In genomic region chrX:134171661-134172587, GRCh38 we compare ENCODE assay signal across 8 cellular contexts.
DNase-seq lines count a peak whose midpoint lies in the region; ATAC-seq, FAIRE-seq and TF ChIP-seq lines count a peak whose summit lies in the region.

No MANE protein-coding gene starts in this region.

- H3K9me3 Mint-ChIP-seq in activated CD4-positive, alpha-beta memory T cell treated with anti-CD3 and anti-CD28 coated beads, Interleukin-2, amount 10 ng/mL, durations not matched to agents 7 days and 5 days: no peaks in the 10 kb centered on the region
- no peaks in the 10 kb centered on the region for H3K9me3 Mint-ChIP-seq in natural killer cell

- H3K4me1 Mint-ChIP-seq in activated CD4-positive, alpha-beta memory T cell treated with anti-CD3 and anti-CD28 coated beads, Interleukin-2, amount 10 ng/mL, durations not matched to agents 7 days and 5 days: peaks cover 32% of the 10 kb centered on the region
- H3K4me1 Mint-ChIP-seq in natural killer cell: peaks cover 18 to 24% of the 10 kb centered on the region in 2 donors

- DNase-seq in HK-2 (ENCODE audit: unreplicated experiment): peak; percentile 55
- peak; percentile 51 for DNase-seq in activated CD4-positive, alpha-beta memory T cell treated with anti-CD3 and anti-CD28 coated beads, Interleukin-2, amount 10 ng/mL, durations not matched to agents 7 days and 5 days
- no peak for DNase-seq in natural killer cell
- DNase-seq in tibial artery: peak in 1 of 2 donors; percentile 34
- no peak for DNase-seq in urothelium cell line (ENCODE audit: low spot score)
- no peak for DNase-seq in LoVo (ENCODE audit: low spot score)

- no peak overlapping the region for H3K27ac ChIP-seq in tibial artery

- H3K4me3 Mint-ChIP-seq in activated CD4-positive, alpha-beta memory T cell treated with anti-CD3 and anti-CD28 coated beads, Interleukin-2, amount 10 ng/mL, durations not matched to agents 7 days and 5 days: peak overlapping the region; percentile 91
- H3K4me3 Mint-ChIP-seq in natural killer cell: peak overlapping the region; percentile 97

- H3K27ac Mint-ChIP-seq in activated CD4-positive, alpha-beta memory T cell treated with anti-CD3 and anti-CD28 coated beads, Interleukin-2, amount 10 ng/mL, durations not matched to agents 7 days and 5 days: peak overlapping the region; percentile 92
- H3K27ac Mint-ChIP-seq in natural killer cell: peak overlapping the region; percentile 51 to 83

- peaks cover 38% of the 10 kb centered on the region for H3K36me3 Mint-ChIP-seq in activated CD4-positive, alpha-beta memory T cell treated with anti-CD3 and anti-CD28 coated beads, Interleukin-2, amount 10 ng/mL, durations not matched to agents 7 days and 5 days (ENCODE audit: low read depth)
- no peaks in the 10 kb centered on the region for H3K36me3 Mint-ChIP-seq in natural killer cell

- H3K27me3 Mint-ChIP-seq in activated CD4-positive, alpha-beta memory T cell treated with anti-CD3 and anti-CD28 coated beads, Interleukin-2, amount 10 ng/mL, durations not matched to agents 7 days and 5 days: peaks cover 6% of the 10 kb centered on the region
- H3K27me3 Mint-ChIP-seq in natural killer cell (ENCODE audit: low read depth in 2 of 2): peaks cover 3 to 18% of the 10 kb centered on the region in 2 donors

- H3K27me3 ChIP-seq in tibial artery: no peaks in the 10 kb centered on the region

- ATAC-seq in GM18867 (IDR thresholded peaks at IDR 0.05; ENCODE audit: unreplicated experiment) (peak; percentile 43), esophagus mucosa (peak; percentile 51), natural killer cell (peak; percentile 49 to 61 (median 59))

- no peaks in the 10 kb centered on the region for H3K36me3 ChIP-seq in tibial artery

- POLR2A ChIA-PET in activated CD4-positive, alpha-beta memory T cell treated with anti-CD3 and anti-CD28 coated beads, Interleukin-2, amount 10 ng/mL, durations not matched to agents 7 days and 5 days (lab: Charles Lee): interaction anchor here (1.0 to 8.1 kb wide), 4 partner anchors 9 to 635 kb away, joined by 3 to 113 read pairs (median 4); a partner anchor contains a TSS

- intact Hi-C loops in natural killer cell (cut with micrococcal nuclease) (no loop called here), tibial artery (cut with DNase I; ENCODE audit: low total_unique reads) (no loop called here)

- CTCF ChIA-PET in activated CD4-positive, alpha-beta memory T cell treated with anti-CD3 and anti-CD28 coated beads, Interleukin-2, amount 10 ng/mL, durations not matched to agents 7 days and 5 days (lab: Charles Lee): interaction anchor here (1.2 to 1.4 kb wide), 2 partner anchors 14 to 224 kb away, joined by 3 to 7 read pairs; no protein-coding TSS in a partner anchor

- no peak for FAIRE-seq in urothelium cell line (lab: Jason Lieb, UNC)

- H3K4me1 ChIP-seq in tibial artery: peaks cover 0 to 10% (median 3%) of the 10 kb centered on the region in 4 donors

- no peaks in the 10 kb centered on the region for H3K9me3 ChIP-seq in tibial artery

- TF ChIP-seq CTCF in natural killer cell (IDR thresholded peaks at IDR 0.05) (no peak), tibial artery (IDR thresholded peaks at IDR 0.05) (no peak)

- peak overlapping the region; percentile 49 to 60 for H3K4me3 ChIP-seq in tibial artery

Comparison
In these comparisons a context has a peak if more than half of its experiments do, and no peak if none do; other contexts are left out.
1. DNase-seq: peak in HK-2 (single experiment) and activated CD4-positive, alpha-beta memory T cell treated with anti-CD3 and anti-CD28 coated beads, Interleukin-2, amount 10 ng/mL, durations not matched to agents 7 days and 5 days (single experiment); none in natural killer cell (single experiment), urothelium cell line (single experiment) and LoVo (single experiment).
2. Peak in every context shown above with its lines, with median percentiles within 50 percentile points of each other: ATAC-seq.